Comparison of ENCODE assay signal across 25 cellular contexts in genomic region chr14:63200035-63200740, GRCh38. TPM values are rescaled to one million over a fixed set of nuclear protein-coding genes. Genes with fewer than 3 reads are reported as not detected.
"Had no signal": no experiment of that assay in that cellular context is flagged by ENCODE, and none has a peak within 500 bp of the region (broad histone marks: within the 10 kb centered on the region; RNA-seq: fewer than 3 reads in every experiment).

No MANE protein-coding gene starts in this region.

- H3K9me3 ChIP-seq: esophagus squamous epithelium, heart right ventricle, pancreas, prostate gland, tibial nerve had no signal

- H3K4me1 ChIP-seq: prostate gland had no signal

- H3K27me3 ChIP-seq: esophagus squamous epithelium, heart right ventricle, pancreas, tibial nerve had no signal

- H3K27ac ChIP-seq: esophagus squamous epithelium, pancreas, prostate gland, tibial nerve had no signal

- H3K4me3 Mint-ChIP-seq: activated CD4-positive, alpha-beta T cell treated with anti-CD3 and anti-CD28 coated beads for 36 hours; activated CD8-positive, alpha-beta memory T cell treated with anti-CD3 and anti-CD28 coated beads, Interleukin-2, amount 10 ng/mL, durations not matched to agents 7 days and 5 days; activated CD8-positive, alpha-beta T cell treated with anti-CD3 and anti-CD28 coated beads, Interleukin-2, amount 10 ng/mL, durations not matched to agents 7 days and 5 days; naive thymus-derived CD8-positive, alpha-beta T cell; neural crest cell; T-helper 2 cell treated with Interferon-gamma antibody and Interleukin-4, amounts not matched to agents 5 μg/mL and 100 μg/mL, for 36 hours had no signal

- H3K4me3 ChIP-seq: esophagus squamous epithelium, heart right ventricle, pancreas, prostate gland, tibial nerve had no signal

- FAIRE-seq: islet of Langerhans, pancreas had no signal

- H3K36me3 Mint-ChIP-seq: activated CD8-positive, alpha-beta memory T cell treated with anti-CD3 and anti-CD28 coated beads, Interleukin-2, amount 10 ng/mL, durations not matched to agents 7 days and 5 days; activated naive CD4-positive, alpha-beta T cell treated with anti-CD3 and anti-CD28 coated beads, Interleukin-2, amount 50 U/mL, for 72 hours had no signal

- H3K9me3 Mint-ChIP-seq: activated T-helper 2 cell treated with anti-CD3 and anti-CD28 coated beads, Interferon-gamma antibody, Interleukin-2, Interleukin-4, amounts not matched to agents 10 μg/mL and 5 μg/mL and 100 μg/mL, durations not matched to agents 14 hours and 24 hours and 36 hours; T-helper 2 cell treated with Interferon-gamma antibody and Interleukin-4, amounts not matched to agents 5 μg/mL and 100 μg/mL, for 36 hours had no signal

- H3K27ac Mint-ChIP-seq: activated CD4-positive, alpha-beta T cell treated with anti-CD3 and anti-CD28 coated beads for 36 hours; activated CD8-positive, alpha-beta memory T cell treated with anti-CD3 and anti-CD28 coated beads, Interleukin-2, amount 10 ng/mL, durations not matched to agents 7 days and 5 days; activated CD8-positive, alpha-beta T cell treated with anti-CD3 and anti-CD28 coated beads, Interleukin-2, amount 10 ng/mL, durations not matched to agents 7 days and 5 days; activated naive CD4-positive, alpha-beta T cell treated with anti-CD3 and anti-CD28 coated beads, Interleukin-2, amount 50 U/mL, for 72 hours; activated T-helper 2 cell treated with anti-CD3 and anti-CD28 coated beads, Interferon-gamma antibody, Interleukin-2, Interleukin-4, amounts not matched to agents 10 μg/mL and 5 μg/mL and 100 μg/mL, durations not matched to agents 14 hours and 24 hours and 36 hours; naive thymus-derived CD8-positive, alpha-beta T cell; T-helper 2 cell treated with Interferon-gamma antibody and Interleukin-4, amounts not matched to agents 5 μg/mL and 100 μg/mL, for 36 hours had no signal

- ATAC-seq: activated CD4-positive, alpha-beta T cell treated with anti-CD3 and anti-CD28 coated beads for 36 hours; activated CD8-positive, alpha-beta memory T cell treated with anti-CD3 and anti-CD28 coated beads, Interleukin-2, amount 10 ng/mL, durations not matched to agents 7 days and 5 days; activated CD8-positive, alpha-beta T cell treated with anti-CD3 and anti-CD28 coated beads, Interleukin-2, amount 10 ng/mL, durations not matched to agents 7 days and 5 days; activated naive CD4-positive, alpha-beta T cell treated with anti-CD3 and anti-CD28 coated beads, Interleukin-2, amount 50 U/mL, for 72 hours; naive thymus-derived CD8-positive, alpha-beta T cell; pancreas had no signal

- H3K36me3 ChIP-seq: esophagus squamous epithelium, heart right ventricle, pancreas, prostate gland, tibial nerve had no signal

- DNase-seq: activated CD4-positive, alpha-beta T cell treated with anti-CD3 and anti-CD28 coated beads for 36 hours; activated CD4-positive, CD25-positive, alpha-beta regulatory T cell; activated CD8-positive, alpha-beta memory T cell treated with anti-CD3 and anti-CD28 coated beads, Interleukin-2, amount 10 ng/mL, durations not matched to agents 7 days and 5 days; activated CD8-positive, alpha-beta T cell treated with anti-CD3 and anti-CD28 coated beads, Interleukin-2, amount 10 ng/mL, durations not matched to agents 7 days and 5 days; activated naive CD4-positive, alpha-beta T cell; activated T-cell treated with anti-CD3 and anti-CD28 coated beads, Interleukin-2, amount 50 U/mL, for 48 hours; anterior cingulate cortex; caudate nucleus; cortex of kidney; esophagus squamous epithelium; naive thymus-derived CD8-positive, alpha-beta T cell; nucleus accumbens; pancreas; stimulated activated CD4-positive, alpha-beta T cell treated with anti-CD3 and anti-CD28 coated beads, Interleukin-15, amount 100 ng/mL, for 24 hours; stimulated activated CD4-positive, alpha-beta T cell treated with anti-CD3 and anti-CD28 coated beads, Interleukin-2, amount 100 ng/mL, for 24 hours; stimulated activated naive CD4-positive, alpha-beta T cell; T-helper 1 cell had no signal

- H3K4me1 Mint-ChIP-seq: activated CD4-positive, alpha-beta T cell treated with anti-CD3 and anti-CD28 coated beads for 36 hours; activated CD8-positive, alpha-beta memory T cell treated with anti-CD3 and anti-CD28 coated beads, Interleukin-2, amount 10 ng/mL, durations not matched to agents 7 days and 5 days; naive thymus-derived CD8-positive, alpha-beta T cell; neural crest cell had no signal

RNA-seq across cellular contexts. Expression of gene RHOJ, which starts 4.1 kb away (rescaled TPM):
- total RNA-seq: activated CD4-positive, alpha-beta T cell treated with anti-CD3 and anti-CD28 coated beads for 36 hours; activated CD8-positive, alpha-beta memory T cell treated with anti-CD3 and anti-CD28 coated beads, Interleukin-2, amount 10 ng/mL, durations not matched to agents 7 days and 5 days; activated CD8-positive, alpha-beta T cell treated with anti-CD3 and anti-CD28 coated beads, Interleukin-2, amount 10 ng/mL, durations not matched to agents 7 days and 5 days; activated naive CD4-positive, alpha-beta T cell treated with anti-CD3 and anti-CD28 coated beads, Interleukin-2, amount 50 U/mL, for 72 hours; activated T-helper 2 cell treated with anti-CD3 and anti-CD28 coated beads, Interferon-gamma antibody, Interleukin-2, Interleukin-4, amounts not matched to agents 10 μg/mL and 5 μg/mL and 100 μg/mL, durations not matched to agents 14 hours and 24 hours and 36 hours; naive thymus-derived CD8-positive, alpha-beta T cell had no signal
- polyA plus RNA-seq: naive thymus-derived CD8-positive, alpha-beta T cell had no signal
